9 cellular contexts compared by ENCODE assay signal in the genomic region with DNA sequence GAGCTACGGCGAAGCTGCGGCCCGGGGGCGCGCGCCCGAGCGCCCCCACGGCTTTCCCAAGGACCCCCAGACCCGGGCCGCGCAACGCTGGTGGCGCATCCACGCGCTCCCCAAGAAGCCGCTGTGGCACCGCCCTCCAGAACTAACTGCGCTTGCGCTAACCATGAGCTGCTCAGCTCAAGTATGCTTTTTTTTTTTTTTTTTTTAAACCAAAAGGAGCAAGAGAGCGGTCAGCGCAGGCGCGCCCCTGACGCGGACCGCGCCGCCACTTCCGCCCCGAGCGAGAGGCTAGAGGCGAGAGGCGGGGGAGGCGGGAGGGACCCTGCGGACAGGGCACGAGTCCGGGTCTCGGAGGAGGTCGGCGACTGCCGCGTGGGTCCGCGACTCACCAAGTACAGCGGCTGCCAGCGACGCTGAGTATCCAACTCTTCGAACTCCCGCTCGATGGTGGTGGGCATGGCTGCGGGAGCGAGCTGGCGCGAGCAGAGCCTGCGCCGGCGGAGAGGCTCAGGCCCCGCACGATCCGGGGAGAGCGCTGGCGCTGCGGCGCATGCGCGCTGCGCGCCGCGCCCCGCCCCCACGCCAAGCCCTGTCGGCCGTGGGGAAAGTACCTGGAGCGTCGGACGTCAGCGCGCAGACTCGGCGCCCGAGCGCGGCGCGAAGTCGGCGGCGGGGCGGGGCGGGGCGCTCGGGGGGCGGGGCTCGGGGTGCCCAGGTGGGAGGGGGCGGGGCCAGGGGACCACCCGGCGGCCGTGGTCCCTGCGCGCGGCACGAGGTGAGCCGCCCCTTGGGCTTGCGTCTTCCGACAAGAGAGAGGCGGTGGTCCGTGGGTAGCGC. TPM values are rescaled to one million over a fixed set of nuclear protein-coding genes. Genes with fewer than 3 reads are reported as not detected.
A peak's percentile ranks its signal among the peaks of the same experiment; 100 is the strongest.
DNase-seq lines count a peak whose midpoint lies in the region; ATAC-seq, FAIRE-seq and TF ChIP-seq lines count a peak whose summit lies in the region.
"Had no signal": no experiment of that assay in that cellular context is flagged by ENCODE, and none has a peak within 500 bp of the region (broad histone marks: within the 10 kb centered on the region; RNA-seq: fewer than 3 reads in every experiment).

A gene (minus strand): TSS at position 554 of the 837 bp plus-strand sequence. CDS start 96 bp downstream, at position 458.

- DNase-seq in BE2C = peak; percentile 84
- peak; percentile 92 for DNase-seq in GM19239 (ENCODE audit: insufficient read length, low spot score)
- DNase-seq in NCI-H510A treated with DMSO at 0.1 percent for 48 hours (lab: John Stamatoyannopoulos, UW) = peak; percentile 67
- DNase-seq in activated CD4-positive, alpha-beta T cell treated with anti-CD3 and anti-CD28 coated beads for 24 hours (ENCODE audit: low read depth in 2 of 2) = peak; percentile 81
- DNase-seq in cerebellum (ENCODE audit: low spot score) = peak; percentile 93
- peak; percentile 90 for DNase-seq in kidney glomerular epithelial cell (lab: John Stamatoyannopoulos, UW)
- peak; percentile 83 to 84 for DNase-seq in stimulated activated CD4-positive, alpha-beta T cell treated with anti-CD3 and anti-CD28 coated beads, Interleukin-15, amount 100 ng/mL, for 48 hours (ENCODE audit: low read depth in 2 of 2)

- ATAC-seq in HG03442 (IDR thresholded peaks at IDR 0.05; ENCODE audit: unreplicated experiment) = peak; percentile 70

- no peaks in the 10 kb centered on the region for H3K27me3 ChIP-seq in BE2C

- no peaks in the 10 kb centered on the region for H3K9me3 ChIP-seq in BE2C

- no peak for TF ChIP-seq CTCF in BE2C (IDR thresholded peaks at IDR 0.05; ENCODE audit: low read depth, low read length)

- H3K36me3 ChIP-seq in BE2C = no peaks in the 10 kb centered on the region

- peak; percentile 69 for FAIRE-seq in GM19239 (lab: Jason Lieb, UNC)
- FAIRE-seq: islet of Langerhans had no signal

- H3K4me3 ChIP-seq in BE2C (ENCODE audit: low read depth, low read length) = peak within 1 kb of the TSS; percentile 71

- H3K4me1 ChIP-seq in BE2C = no peaks in the 10 kb centered on the region

RNA-seq across cellular contexts. Expression of the gene that starts here (rescaled TPM):
- polyA plus RNA-seq in BE2C (2012; ENCODE audit: insufficient read depth, insufficient read length, low read depth) = 10.7 TPM
- total RNA-seq in cerebellum = 30.7 TPM

Comparison
In these comparisons a context has a peak if more than half of its experiments do, and no peak if none do; other contexts are left out.
1. Peak in every context shown above with its lines: DNase-seq, ATAC-seq and H3K4me3 ChIP-seq.